Comparison of ENCODE assay signal across 8 cellular contexts in the genomic region with DNA sequence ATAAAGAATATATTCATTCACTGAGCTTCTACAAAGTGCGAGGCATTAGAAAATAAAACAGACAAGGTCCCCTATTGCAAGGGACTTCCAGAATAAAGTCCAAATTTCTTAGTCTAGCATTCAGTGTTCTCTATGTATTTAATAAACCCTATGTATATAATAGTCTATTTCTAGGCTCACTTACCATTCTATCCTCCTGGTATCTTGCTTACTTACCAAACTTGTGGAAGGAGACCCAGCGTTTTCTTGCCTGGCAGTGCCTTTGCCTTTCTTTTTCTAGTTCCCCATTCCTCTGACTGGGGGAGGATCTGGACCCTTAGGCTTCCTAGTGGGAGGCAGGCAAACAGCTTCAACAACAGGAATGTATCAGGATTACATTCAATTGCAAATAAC. TPM values are rescaled to one million over a fixed set of nuclear protein-coding genes. Genes with fewer than 3 reads are reported as not detected.
DNase-seq lines count a peak whose midpoint lies in the region; ATAC-seq, FAIRE-seq and TF ChIP-seq lines count a peak whose summit lies in the region.

No MANE protein-coding gene starts in this region.

- ATAC-seq in GM21360 (IDR thresholded peaks at IDR 0.05; ENCODE audit: unreplicated experiment) = no peak

- H4K20me1 ChIP-seq in BLaER1 (peaks cover 24% of the 10 kb centered on the region), Loucy (ENCODE audit: insufficient read depth, low read length, poor library complexity, severe bottlenecking) (peaks cover 18% of the 10 kb centered on the region)

- no peaks in the 10 kb centered on the region for H3K9me2 ChIP-seq in Loucy (replicated peaks; ENCODE audit: low read depth, low read length)

- H3K4me2 ChIP-seq in BLaER1 (peak overlapping the region; percentile 98), Loucy (ENCODE audit: low read depth, low read length, poor library complexity, severe bottlenecking) (peak overlapping the region; percentile 75)

- H2AFZ ChIP-seq in Loucy (ENCODE audit: low read length) = peak overlapping the region; percentile 67

- no peaks in the 10 kb centered on the region for H3F3A ChIP-seq in Loucy (ENCODE audit: low read depth)

- no peaks in the 10 kb centered on the region for H3K9me3 Mint-ChIP-seq in nephron

- peak overlapping the region; percentile 93 to 99 (median 98) for H3K27ac Mint-ChIP-seq in nephron

- peaks cover 16% of the 10 kb centered on the region for H3K27me3 Mint-ChIP-seq in nephron (ENCODE audit: low read depth)

- H3K4me3 Mint-ChIP-seq in nephron = peak overlapping the region; percentile 86 to 96 (median 94)

- no peak for FAIRE-seq in GM12891 (lab: Jason Lieb, UNC)

- peaks cover 37% of the 10 kb centered on the region for H3K79me2 ChIP-seq in Loucy (ENCODE audit: insufficient read depth, low read length)

- peak overlapping the region; percentile 93 for H3K4me3 ChIP-seq in BLaER1
- peak overlapping the region; percentile 70 for H3K4me3 ChIP-seq in Loucy (ENCODE audit: low read length, poor library complexity, severe bottlenecking)
- H3K4me3 ChIP-seq in choroid plexus epithelial cell (ENCODE audit: low read depth, low read length) = peak overlapping the region; percentile 90

- no peaks in the 10 kb centered on the region for H3K36me3 ChIP-seq in BLaER1
- no peaks in the 10 kb centered on the region for H3K36me3 ChIP-seq in Loucy (ENCODE audit: insufficient read depth, low read length)

- H3K9me3 ChIP-seq in BLaER1 = no peaks in the 10 kb centered on the region
- no peaks in the 10 kb centered on the region for H3K9me3 ChIP-seq in Loucy (ENCODE audit: insufficient read depth, low read depth, low read length)

- TF ChIP-seq POLR2A in GM12891 (IDR thresholded peaks at IDR 0.05; ENCODE audit: low read depth, low read length) = no peak

- no peaks in the 10 kb centered on the region for H3K27me3 ChIP-seq in BLaER1
- peaks cover 30% of the 10 kb centered on the region for H3K27me3 ChIP-seq in Loucy (ENCODE audit: insufficient read depth, low read length, poor library complexity, severe bottlenecking)

- H3K36me3 Mint-ChIP-seq in nephron (ENCODE audit: low read depth) = no peaks in the 10 kb centered on the region

- no peak for DNase-seq in choroid plexus epithelial cell (ENCODE audit: low read depth)
- DNase-seq in NCI-H82 treated with DMSO at 0.1 percent for 48 hours (lab: John Stamatoyannopoulos, UW; ENCODE audit: unreplicated experiment) = no peak
- no peak for DNase-seq in GF-D8 (lab: John Stamatoyannopoulos, UW)
- DNase-seq in GM12891 (ENCODE audit: insufficient read length, low spot score) = no peak

- H3K4me1 ChIP-seq in BLaER1 (peaks cover 31% of the 10 kb centered on the region), Loucy (ENCODE audit: insufficient read depth, low read length, poor library complexity, severe bottlenecking) (peaks cover 22% of the 10 kb centered on the region)

- H3K4me1 Mint-ChIP-seq in nephron = peaks cover 26% of the 10 kb centered on the region

- H3K27ac ChIP-seq in BLaER1 = peak overlapping the region; percentile 82

- H3K9ac ChIP-seq in BLaER1 (no peak overlapping the region), Loucy (ENCODE audit: low read depth, low read length, poor library complexity, severe bottlenecking) (peak overlapping the region; percentile 11)

- no peak for TF ChIP-seq CTCF in Loucy (conservative IDR thresholded peaks at IDR 0.05; ENCODE audit: low read length)
- TF ChIP-seq CTCF in choroid plexus epithelial cell (conservative IDR thresholded peaks at IDR 0.05; ENCODE audit: low read depth, low read length) = no peak
- TF ChIP-seq CTCF in nephron (IDR thresholded peaks at IDR 0.05; ENCODE audit: unreplicated experiment in 3 of 3) = no peak

TF ChIP-seq in GM12891, 5 proteins besides CTCF, POLR2A, EP300 and RAD21:
- TF ChIP-seq SPI1 (IDR thresholded peaks at IDR 0.05; ENCODE audit: low read depth, low read length) = no peak
- no peak for TF ChIP-seq TAF1 (IDR thresholded peaks at IDR 0.05; ENCODE audit: low read depth, low read length)
- TF ChIP-seq PAX5 (IDR thresholded peaks at IDR 0.05; ENCODE audit: insufficient read depth, low read length, severe bottlenecking) = no peak
- no peak for TF ChIP-seq POU2F2 (IDR thresholded peaks at IDR 0.05; ENCODE audit: low read depth, low read length)
- no peak for TF ChIP-seq POLR2AphosphoS5 (IDR thresholded peaks at IDR 0.05; ENCODE audit: low read depth, low read length)

RNA-seq across cellular contexts. Expression of a gene that starts 0.6 kb away (rescaled TPM):
- polyA plus RNA-seq in GM12891 (2012; ENCODE audit: low read depth, missing spikeins) = 19.3 TPM
